Comparison of ENCODE assay signal across 22 cellular contexts in the genomic region with DNA sequence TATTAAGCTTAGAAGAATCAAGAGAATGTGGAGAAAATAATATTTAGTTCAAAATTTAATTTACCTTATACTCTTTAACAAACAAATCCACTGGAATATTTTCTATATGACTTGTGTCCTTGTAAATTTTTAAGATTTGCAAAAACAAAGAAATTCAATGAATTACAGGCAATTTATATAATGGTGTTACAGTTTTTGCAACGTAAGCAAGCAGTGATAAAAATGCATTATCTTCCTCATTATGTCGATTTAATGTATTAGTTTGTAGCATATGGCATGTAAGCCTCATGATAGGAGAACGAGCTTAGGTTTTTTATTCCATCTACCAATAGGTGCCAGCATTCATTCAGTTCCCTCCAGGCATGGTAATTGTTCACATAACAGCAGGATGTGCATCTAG.
"Had no signal": no experiment of that assay in that cellular context is flagged by ENCODE, and none has a peak within 500 bp of the region (broad histone marks: within the 10 kb centered on the region; RNA-seq: fewer than 3 reads in every experiment).

No MANE protein-coding gene starts in this region.

- H3K9ac ChIP-seq: KMS-11 had no signal

- H3K27ac ChIP-seq: KMS-11, PC-9, Peyer's patch, SJCRH30 had no signal

- H3K36me3 ChIP-seq: Peyer's patch, SJCRH30 had no signal

- H3K9me3 ChIP-seq: SJCRH30 had no signal

- H3K27ac Mint-ChIP-seq: IgD-negative memory B cell had no signal

- H3K4me1 ChIP-seq: Peyer's patch, SJCRH30 had no signal

- H2AFZ ChIP-seq: PC-9 had no signal

- H3K36me3 Mint-ChIP-seq: IgD-negative memory B cell had no signal

- H3K4me1 Mint-ChIP-seq: IgD-negative memory B cell had no signal

- H3K4me3 ChIP-seq: K562, PC-9, Peyer's patch, SJCRH30 had no signal

- H3K4me2 ChIP-seq: KMS-11, PC-9 had no signal

- H3K27me3 Mint-ChIP-seq: IgD-negative memory B cell had no signal

- H3K4me3 Mint-ChIP-seq: IgD-negative memory B cell had no signal

- DNase-seq: Kasumi-1, MM.1S, NCI-H1092 treated with DMSO at 0.1 percent for 48 hours, NCI-H1436, NCI-H187, NCI-H2029, NCI-H2081 treated with DMSO at 0.1 percent for 48 hours, NCI-H345, NCI-H446 treated with DMSO at 0.1 percent for 48 hours, NCI-H510A treated with DMSO at 0.1 percent for 48 hours, NCI-H526, NCI-H774, PC-9, Peyer's patch, SHP77 treated with DMSO at 0.1 percent for 48 hours, SJCRH30, T-helper 1 cell had no signal

- H3K27me3 ChIP-seq: Peyer's patch, SJCRH30 had no signal

- ATAC-seq: K562, Right ventricle myocardium inferior, SK-N-SH treated with all-trans-retinoic acid at 6 μM for 48 hours had no signal
